11 cellular contexts compared by ENCODE assay signal in the genomic region with DNA sequence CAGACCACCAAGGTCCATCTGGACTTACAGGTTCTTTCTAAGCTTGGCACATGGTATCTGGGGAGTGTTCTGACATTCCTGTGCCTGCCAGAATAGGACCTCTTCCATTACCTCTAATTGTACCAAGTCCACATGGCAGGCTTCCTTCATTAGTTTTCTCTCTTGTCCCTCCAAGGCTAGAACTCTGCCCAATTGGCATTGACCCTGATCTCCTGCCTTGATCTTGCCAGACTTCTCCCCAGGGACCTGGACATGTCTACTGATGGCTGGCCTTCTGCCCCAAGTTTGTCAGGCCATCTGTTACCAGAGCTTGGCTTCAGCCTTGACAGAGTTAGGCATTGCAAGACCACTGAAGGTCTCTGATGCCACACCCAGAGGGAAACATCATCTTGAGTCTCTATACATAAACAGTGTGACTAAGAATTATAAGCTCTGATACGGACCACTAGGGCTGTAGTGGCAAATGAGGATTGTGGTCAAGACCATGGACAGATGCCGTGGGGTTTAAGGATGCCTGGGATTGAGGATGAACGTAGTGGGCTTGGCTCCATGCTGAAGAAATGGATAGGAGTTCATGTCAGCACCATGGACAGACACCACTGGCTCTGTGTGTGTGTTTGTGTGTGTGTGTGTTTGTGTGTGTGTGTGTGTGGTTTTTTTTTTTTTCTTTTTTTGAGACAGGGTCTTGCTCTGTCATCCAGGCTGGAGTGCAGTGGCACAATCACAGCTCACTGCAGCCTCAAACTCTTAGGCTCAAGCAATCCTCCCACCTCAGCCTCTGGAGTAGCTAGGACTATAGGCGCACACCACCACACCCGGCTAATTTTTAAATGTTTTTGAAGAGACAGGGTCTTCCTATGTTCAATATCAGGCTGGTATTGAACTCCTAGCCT. TPM values are rescaled to one million over a fixed set of nuclear protein-coding genes. Genes with fewer than 3 reads are reported as not detected.
DNase-seq lines count a peak whose midpoint lies in the region; ATAC-seq and TF ChIP-seq lines count a peak whose summit lies in the region.
"Had no signal": no experiment of that assay in that cellular context is flagged by ENCODE, and none has a peak within 500 bp of the region (broad histone marks: within the 10 kb centered on the region; RNA-seq: fewer than 3 reads in every experiment).

No MANE protein-coding gene starts in this region.

- H3K4me3 Mint-ChIP-seq in activated T-helper 17 cell treated with anti-CD3 and anti-CD28 coated beads, Interleukin-2, amount 50 U/mL, for 72 hours, result no peak overlapping the region

- H4K8ac ChIP-seq in mesendoderm (ENCODE audit: low read depth, low read length), result no peak overlapping the region

- H2BK120ac ChIP-seq in mesendoderm (ENCODE audit: low read depth, low read length), result no peak overlapping the region

- no peak overlapping the region for H3K23ac ChIP-seq in mesendoderm (ENCODE audit: low read length)

- H3K4me1 Mint-ChIP-seq in activated T-helper 17 cell treated with anti-CD3 and anti-CD28 coated beads, Interleukin-2, amount 50 U/mL, for 72 hours, result no peaks in the 10 kb centered on the region

- no peak overlapping the region for H2BK5ac ChIP-seq in mesendoderm (ENCODE audit: low read length)

- ATAC-seq in GM21367 (IDR thresholded peaks at IDR 0.05; ENCODE audit: unreplicated experiment), result no peak
- no peak for ATAC-seq in activated T-helper 17 cell treated with anti-CD3 and anti-CD28 coated beads, Interleukin-2, amount 50 U/mL, for 72 hours (replicated peaks)

- H3K79me2 ChIP-seq in mesendoderm (ENCODE audit: control insufficient read depth, insufficient read depth, low read length), result no peaks in the 10 kb centered on the region
- H3K79me2 ChIP-seq: parathyroid adenoma had no signal

- no peak overlapping the region for H2AK5ac ChIP-seq in mesendoderm (ENCODE audit: low read length)

- H4K5ac ChIP-seq in mesendoderm (ENCODE audit: low read length), result no peak overlapping the region

- no CpG with 5 or more reads among the region's 5 CpGs for WGBS in mesendoderm (ENCODE audit: extremely low coverage, insufficient coverage, low lambda C conversion rate)

- no peak overlapping the region for H2BK15ac ChIP-seq in mesendoderm (replicated peaks; ENCODE audit: low read depth)

- in situ Hi-C loops in GM13976 (cut with MboI; ENCODE audit: low sequenced_read_pairs, unreplicated experiment), result no loop called here

- TF ChIP-seq CTCF in GM12865 (IDR thresholded peaks at IDR 0.05; ENCODE audit: insufficient read depth, low read depth, low read length, missing control alignments), result no peak
- TF ChIP-seq CTCF in GM13976 (IDR thresholded peaks at IDR 0.05; ENCODE audit: borderline replicate concordance, control extremely low read depth, extremely low read depth, insufficient read depth, missing control alignments), result no peak

- H3K4me1 ChIP-seq in mesendoderm (ENCODE audit: control insufficient read depth, low read depth, low read length), result no peaks in the 10 kb centered on the region
- H3K4me1 ChIP-seq: parathyroid adenoma had no signal

- H3K36me3 Mint-ChIP-seq in activated T-helper 17 cell treated with anti-CD3 and anti-CD28 coated beads, Interleukin-2, amount 50 U/mL, for 72 hours (ENCODE audit: low read depth), result no peaks in the 10 kb centered on the region

- H3K27me3 Mint-ChIP-seq in activated T-helper 17 cell treated with anti-CD3 and anti-CD28 coated beads, Interleukin-2, amount 50 U/mL, for 72 hours, result peaks cover 3% of the 10 kb centered on the region

- no peak overlapping the region for H3K4me2 ChIP-seq in mesendoderm (ENCODE audit: low read length)

- no peak overlapping the region for H3K27ac Mint-ChIP-seq in activated T-helper 17 cell treated with anti-CD3 and anti-CD28 coated beads, Interleukin-2, amount 50 U/mL, for 72 hours

- DNase-seq in GM12865 (ENCODE audit: low read depth), result peak; percentile 21
- DNase-seq in MV-4-11 (lab: John Stamatoyannopoulos, UW), result peak; percentile 13
- peak; percentile 68 for DNase-seq in dermis blood vessel endothelial cell
- peak; percentile 85 for DNase-seq in mesendoderm
- no peak for DNase-seq in GM13976 (ENCODE audit: low spot score)
- DNase-seq in globus pallidus (ENCODE audit: low spot score), result no peak
- DNase-seq: activated CD4-positive, alpha-beta T cell treated with anti-CD3 and anti-CD28 coated beads for 1 hour; DMS79 had no signal

- no peak overlapping the region for H3K56ac ChIP-seq in mesendoderm (ENCODE audit: low read length)

- H3K27me3 ChIP-seq in mesendoderm (ENCODE audit: insufficient read depth, low read length, poor library complexity), result no peaks in the 10 kb centered on the region

- H3K27ac ChIP-seq in mesendoderm (ENCODE audit: low read depth, low read length), result no peak overlapping the region
- H3K27ac ChIP-seq: parathyroid adenoma had no signal

- no peak overlapping the region for H3K18ac ChIP-seq in mesendoderm (ENCODE audit: low read length)

- H3K4me3 ChIP-seq in GM12865 (ENCODE audit: low read depth, low read length) (no peak overlapping the region), mesendoderm (ENCODE audit: low read length) (no peak overlapping the region)

- no peaks in the 10 kb centered on the region for H3K9me3 Mint-ChIP-seq in activated T-helper 17 cell treated with anti-CD3 and anti-CD28 coated beads, Interleukin-2, amount 50 U/mL, for 72 hours

- H3K79me1 ChIP-seq in mesendoderm (ENCODE audit: low read length), result no peaks in the 10 kb centered on the region

- H3K9ac ChIP-seq in mesendoderm (ENCODE audit: low read length), result no peak overlapping the region
- H3K9ac ChIP-seq: parathyroid adenoma had no signal

- H3K36me3 ChIP-seq in mesendoderm (ENCODE audit: control insufficient read depth, insufficient read depth, low read length), result no peaks in the 10 kb centered on the region

- H3K4ac ChIP-seq in mesendoderm (ENCODE audit: low read depth, low read length), result no peak overlapping the region

RNA-seq across cellular contexts. Expression of gene PSMB2, which starts 19.5 kb away (rescaled TPM):
- total RNA-seq in dermis blood vessel endothelial cell, result 16.0 and 41.0 TPM in 2 replicates
- polyA plus RNA-seq in mesendoderm (2013, experiment 1 of 2), result 210 TPM
- 208 TPM for polyA plus RNA-seq in mesendoderm (2013, experiment 2 of 2)
- total RNA-seq in activated T-helper 17 cell treated with anti-CD3 and anti-CD28 coated beads, Interleukin-2, amount 50 U/mL, for 72 hours, result 100 to 1,000 TPM in 1 of 2 donors, 10 to 100 TPM in 1; 60.5 to 102 TPM

RNA-seq across cellular contexts. Expression of gene C1orf216, which starts 57.9 kb away (rescaled TPM):
- 18.2 and 25.2 TPM in 2 replicates for total RNA-seq in dermis blood vessel endothelial cell
- polyA plus RNA-seq in mesendoderm (2013, experiment 1 of 2), result 4.8 TPM
- polyA plus RNA-seq in mesendoderm (2013, experiment 2 of 2), result 4.9 TPM
- 10 to 100 TPM; 11.5 to 21.1 TPM for total RNA-seq in activated T-helper 17 cell treated with anti-CD3 and anti-CD28 coated beads, Interleukin-2, amount 50 U/mL, for 72 hours

Comparison
In these comparisons a context has a peak if more than half of its experiments do, and no peak if none do; other contexts are left out.
1. DNase-seq: peak in GM12865 (single experiment), MV-4-11 (single experiment), dermis blood vessel endothelial cell (single experiment) and mesendoderm (single experiment); none in GM13976 (single experiment) and globus pallidus (single experiment).